In the genomic region with DNA sequence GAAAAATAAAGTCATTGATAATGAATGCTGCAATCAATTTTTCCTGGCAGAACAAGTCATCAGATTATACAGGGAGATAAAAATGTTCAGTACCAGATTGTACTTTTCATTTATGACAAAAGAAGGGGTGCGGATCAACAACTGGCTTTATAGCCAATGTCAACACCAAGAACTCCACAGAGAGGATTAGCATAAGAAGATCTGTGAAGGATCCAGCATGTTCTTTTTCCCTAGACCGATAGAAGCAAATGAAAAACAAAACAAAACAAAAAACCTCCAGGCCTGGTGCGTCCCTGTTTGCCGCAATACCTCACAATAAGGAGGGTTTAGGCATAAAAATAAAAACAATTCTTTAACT, we compare ENCODE assay signal across 1 cellular context.
TF ChIP-seq lines count a peak whose summit lies in the region.

No MANE protein-coding gene starts in this region.

TF ChIP-seq in GM23338, 12 proteins besides CTCF, POLR2A, EP300 and RAD21 (continued from another document):
- TF ChIP-seq, protein P1, sequence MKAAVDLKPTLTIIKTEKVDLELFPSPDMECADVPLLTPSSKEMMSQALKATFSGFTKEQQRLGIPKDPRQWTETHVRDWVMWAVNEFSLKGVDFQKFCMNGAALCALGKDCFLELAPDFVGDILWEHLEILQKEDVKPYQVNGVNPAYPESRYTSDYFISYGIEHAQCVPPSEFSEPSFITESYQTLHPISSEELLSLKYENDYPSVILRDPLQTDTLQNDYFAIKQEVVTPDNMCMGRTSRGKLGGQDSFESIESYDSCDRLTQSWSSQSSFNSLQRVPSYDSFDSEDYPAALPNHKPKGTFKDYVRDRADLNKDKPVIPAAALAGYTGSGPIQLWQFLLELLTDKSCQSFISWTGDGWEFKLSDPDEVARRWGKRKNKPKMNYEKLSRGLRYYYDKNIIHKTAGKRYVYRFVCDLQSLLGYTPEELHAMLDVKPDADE (IDR thresholded peaks at IDR 0.05) = no peak
- TF ChIP-seq CREB1 (CRISPR knock-in tag; IDR thresholded peaks at IDR 0.05; ENCODE audit: low read depth) (no peak), NANOG (IDR thresholded peaks at IDR 0.05; ENCODE audit: borderline replicate concordance) (no peak), POLR2AphosphoS5 (IDR thresholded peaks at IDR 0.05; ENCODE audit: low read depth) (no peak), JUNB (IDR thresholded peaks at IDR 0.05; ENCODE audit: unreplicated experiment) (no peak), ZNF462 (CRISPR knock-in tag; IDR thresholded peaks at IDR 0.05) (no peak), STAT1 (IDR thresholded peaks at IDR 0.05; ENCODE audit: unreplicated experiment) (no peak)
TF ChIP-seq in GM23338: peak in this region for 0.
